In genomic region chr17:69722518-69722917, GRCh38 we compare ENCODE assay signal across 17 cellular contexts.
"Had no signal": no experiment of that assay in that cellular context is flagged by ENCODE, and none has a peak within 500 bp of the region (broad histone marks: within the 10 kb centered on the region; RNA-seq: fewer than 3 reads in every experiment).

No MANE protein-coding gene starts in this region.

- H2AFZ ChIP-seq: PC-9 had no signal

- H3K27me3 ChIP-seq: Peyer's patch, SJCRH30 had no signal

- H3K4me3 ChIP-seq: PC-9, Peyer's patch, SJCRH30 had no signal

- H3K9me3 ChIP-seq: Peyer's patch, SJCRH30 had no signal

- DNase-seq: KBM-7, NCI-H1092 treated with DMSO at 0.1 percent for 48 hours, NCI-H1436, NCI-H187, NCI-H2029, NCI-H2081 treated with DMSO at 0.1 percent for 48 hours, NCI-H2171, NCI-H226, NCI-H446, NCI-H510A treated with DMSO at 0.1 percent for 48 hours, NCI-H526, PC-9, Peyer's patch, SHP77 treated with DMSO at 0.1 percent for 48 hours, SJCRH30 had no signal

- H3K4me2 ChIP-seq: PC-9 had no signal

- H3K27ac ChIP-seq: PC-9, Peyer's patch, SJCRH30 had no signal

- ATAC-seq: Right ventricle myocardium inferior, SK-N-SH treated with all-trans-retinoic acid at 6 μM for 48 hours had no signal

- H3K36me3 ChIP-seq: Peyer's patch, SJCRH30 had no signal

- H3K4me1 ChIP-seq: Peyer's patch had no signal
